In genomic region chr3:170201527-170201926, GRCh38 we compare ENCODE assay signal across 27 cellular contexts.
"Had no signal": no experiment of that assay in that cellular context is flagged by ENCODE, and none has a peak within 500 bp of the region (broad histone marks: within the 10 kb centered on the region; RNA-seq: fewer than 3 reads in every experiment).

No MANE protein-coding gene starts in this region.

- FAIRE-seq: urothelium cell line had no signal

- H3K36me3 ChIP-seq: stomach, suprapubic skin, thoracic aorta, thyroid gland, tibial artery, tibial nerve, transverse colon, upper lobe of left lung, upper lobe of right lung, uterus, vagina had no signal

- H3K27ac ChIP-seq: stomach, suprapubic skin, testis, thoracic aorta, thyroid gland, tibial artery, tibial nerve, transverse colon, upper lobe of left lung, upper lobe of right lung, uterus, vagina had no signal

- H3K4me1 ChIP-seq: stomach, suprapubic skin, thyroid gland, tibial artery, tibial nerve, transverse colon, upper lobe of right lung, uterus, vagina had no signal

- H3K9me3 ChIP-seq: stomach, suprapubic skin, testis, thoracic aorta, thyroid gland, tibial artery, tibial nerve, transverse colon, upper lobe of left lung, upper lobe of right lung, uterus, vagina had no signal

- H3K4me3 ChIP-seq: stomach, suprapubic skin, testis, thoracic aorta, thyroid gland, tibial artery, tibial nerve, transverse colon, upper lobe of left lung, upper lobe of right lung, uterus, vagina had no signal

- DNase-seq: stimulated activated CD4-positive, alpha-beta T cell treated with anti-CD3 and anti-CD28 coated beads, Interleukin-2, amount 100 ng/mL, for 48 hours; stimulated activated CD4-positive, alpha-beta T cell treated with anti-CD3 and anti-CD28 coated beads, Interleukin-4, amount 100 ng/mL, for 1 hour; stimulated activated CD4-positive, alpha-beta T cell treated with anti-CD3 and anti-CD28 coated beads, Interleukin-4, amount 100 ng/mL, for 24 hours; stimulated activated CD4-positive, alpha-beta T cell treated with anti-CD3 and anti-CD28 coated beads, Interleukin-4, amount 100 ng/mL, for 4 hours; stimulated activated CD8-positive, alpha-beta memory T cell treated with anti-CD3 and anti-CD28 coated beads, Interleukin-4, amount 100 ng/mL, for 48 hours; stimulated activated naive B cell treated with anti-CD40 and anti-IgM and Interleukin-4, amounts not matched to agents 10 μg/mL and 1 μg/mL and 100 μg/mL, for 72 hours; stimulated activated naive CD4-positive, alpha-beta T cell; stimulated activated naive CD4-positive, alpha-beta T cell treated with Interleukin-2 at 50 U/mL for 16 hours; stimulated activated naive CD8-positive, alpha-beta T cell treated with anti-CD3 and anti-CD28 coated beads, Interleukin-15, amount 100 ng/mL, for 72 hours; stimulated activated naive CD8-positive, alpha-beta T cell treated with anti-CD3 and anti-CD28 coated beads, Interleukin-15, Interleukin-2, amounts not matched to agents 100 U/mL and 50 U/mL, for 24 hours; stomach; substantia nigra; testis; thyroid gland; tibial artery; transverse colon; trophoblast cell; upper lobe of left lung; upper lobe of right lung; uterus had no signal

- H3K27me3 ChIP-seq: stomach, suprapubic skin, testis, thyroid gland, tibial nerve, transverse colon, upper lobe of left lung, upper lobe of right lung, uterus, vagina had no signal

- ATAC-seq: stimulated activated effector memory CD8-positive, alpha-beta T cell treated with anti-CD3 and anti-CD28 coated beads, Interleukin-12 subunit alpha, Interleukin-12 subunit beta, amount 100 ng/mL, for 72 hours; stimulated activated memory B cell treated with anti-CD40 and anti-IgM and Interleukin-4, amounts not matched to agents 10 μg/mL and 1 μg/mL and 100 μg/mL, for 72 hours; stimulated activated naive B cell treated with anti-CD40 and anti-IgM and Interleukin-4, amounts not matched to agents 10 μg/mL and 1 μg/mL and 100 μg/mL, for 72 hours; stimulated activated naive CD8-positive, alpha-beta T cell treated with anti-CD3 and anti-CD28 coated beads, Interleukin-15, amount 100 ng/mL, for 72 hours; stimulated activated naive CD8-positive, alpha-beta T cell treated with anti-CD3 and anti-CD28 coated beads, Interleukin-15, Interleukin-2, amounts not matched to agents 100 U/mL and 50 U/mL, for 24 hours; upper lobe of right lung had no signal
